Comparison of ENCODE assay signal across 13 cellular contexts in genomic region chr2:48755473-48755872, GRCh38. TPM values are rescaled to one million over a fixed set of nuclear protein-coding genes. Genes with fewer than 3 reads are reported as not detected.
DNase-seq lines count a peak whose midpoint lies in the region; ATAC-seq, FAIRE-seq and TF ChIP-seq lines count a peak whose summit lies in the region.
"Had no signal": no experiment of that assay in that cellular context is flagged by ENCODE, and none has a peak within 500 bp of the region (broad histone marks: within the 10 kb centered on the region; RNA-seq: fewer than 3 reads in every experiment).

Gene LHCGR, minus strand, starts transcription at chr2:48755724. Its CDS starts 53 bp downstream, at chr2:48755671.

- 8% methylated on average over 21 of the region's 37 CpGs for WGBS in A549 (ENCODE audit: missing lambda C conversion rate)

- peaks cover 0 to 4% (median 0%) of the 10 kb centered on the region in 5 donors for H3K36me3 Mint-ChIP-seq in naive thymus-derived CD4-positive, alpha-beta T cell
- H3K36me3 Mint-ChIP-seq: stimulated activated memory B cell treated with anti-CD40 and anti-IgM and Interleukin-4, amounts not matched to agents 10 μg/mL and 1 μg/mL and 100 μg/mL, for 72 hours had no signal

- H3K27ac Mint-ChIP-seq in naive thymus-derived CD4-positive, alpha-beta T cell = no peak within 1 kb of the TSS
- H3K27ac Mint-ChIP-seq: stimulated activated memory B cell treated with anti-CD40 and anti-IgM and Interleukin-4, amounts not matched to agents 10 μg/mL and 1 μg/mL and 100 μg/mL, for 72 hours had no signal

- no peak for TF ChIP-seq POLR2A in A549 (IDR thresholded peaks at IDR 0.05; ENCODE audit: low read length)

- CTCF ChIA-PET in A549 (lab: Yijun Ruan, JAX) = no interaction called here
- CTCF ChIA-PET in naive thymus-derived CD4-positive, alpha-beta T cell (lab: Charles Lee) = no interaction called here

- ATAC-seq in A549 (peak; percentile 71 to 88), GM21576 (IDR thresholded peaks at IDR 0.05; ENCODE audit: unreplicated experiment) (no peak), GM18858 (IDR thresholded peaks at IDR 0.05; ENCODE audit: unreplicated experiment) (no peak)
- ATAC-seq in naive thymus-derived CD4-positive, alpha-beta T cell = peak; percentile 16
- ATAC-seq: stimulated activated memory B cell treated with anti-CD40 and anti-IgM and Interleukin-4, amounts not matched to agents 10 μg/mL and 1 μg/mL and 100 μg/mL, for 72 hours had no signal

- intact Hi-C loops in naive thymus-derived CD4-positive, alpha-beta T cell (cut with micrococcal nuclease) = no loop called here

- no peak within 1 kb of the TSS for H3K27ac ChIP-seq in A549
- no peak within 1 kb of the TSS for H3K27ac ChIP-seq in HUES6 (ENCODE audit: low read depth, low read length)
- no peak within 1 kb of the TSS for H3K27ac ChIP-seq in naive thymus-derived CD4-positive, alpha-beta T cell (ENCODE audit: low read depth, low read length)
- no peak within 1 kb of the TSS for H3K27ac ChIP-seq in SJCRH30
- H3K27ac ChIP-seq: C4-2B, SK-N-MC had no signal

- FAIRE-seq in A549 (lab: Jason Lieb, UNC) = no peak
- FAIRE-seq: bronchial epithelial cell had no signal

- peaks cover 25% of the 10 kb centered on the region for H3K27me3 ChIP-seq in HUES6 (ENCODE audit: control insufficient read depth, insufficient read depth, low read length)
- H3K27me3 ChIP-seq in naive thymus-derived CD4-positive, alpha-beta T cell (ENCODE audit: control insufficient read depth in 2 of 2, insufficient read depth in 2 of 2, low read length in 2 of 2) = no peaks in the 10 kb centered on the region
- H3K27me3 ChIP-seq in SJCRH30 = no peaks in the 10 kb centered on the region

- POLR2A ChIA-PET in A549 (lab: Yijun Ruan, JAX) = no interaction called here
- POLR2A ChIA-PET in naive thymus-derived CD4-positive, alpha-beta T cell (lab: Charles Lee) = no interaction called here

- no peak for DNase-seq in A549 (ENCODE audit: low read depth in 1 of 2, low spot score in 1 of 2)
- peak; percentile 7 for DNase-seq in fibroblast of pulmonary artery (ENCODE audit: low read depth)
- no peak for DNase-seq in naive thymus-derived CD4-positive, alpha-beta T cell
- DNase-seq in dedifferentiated amniotic fluid mesenchymal stem cell (ENCODE audit: extremely low spot score) = no peak
- DNase-seq in SJCRH30 = no peak
- DNase-seq: NCI-H446 had no signal

- no peaks in the 10 kb centered on the region for H3K9me3 ChIP-seq in A549
- no peaks in the 10 kb centered on the region for H3K9me3 ChIP-seq in HUES6 (ENCODE audit: control insufficient read depth, insufficient read depth, low read depth, low read length)
- H3K9me3 ChIP-seq in naive thymus-derived CD4-positive, alpha-beta T cell (ENCODE audit: control insufficient read depth in 2 of 3, low read length in 3 of 3) = no peaks in the 10 kb centered on the region
- H3K9me3 ChIP-seq in SJCRH30 (replicated peaks) = no peaks in the 10 kb centered on the region

- H3K4me3 ChIP-seq in A549 = peak within 1 kb of the TSS; percentile 28; the same call in 1 of the 3 replicates
- peak within 1 kb of the TSS; percentile 57 for H3K4me3 ChIP-seq in HUES6 (ENCODE audit: low read depth, low read length)
- H3K4me3 ChIP-seq in fibroblast of pulmonary artery (replicated peaks; ENCODE audit: low read depth, low read length) = no peak within 1 kb of the TSS
- no peak within 1 kb of the TSS for H3K4me3 ChIP-seq in naive thymus-derived CD4-positive, alpha-beta T cell (ENCODE audit: low read length)
- no peak within 1 kb of the TSS for H3K4me3 ChIP-seq in SJCRH30
- H3K4me3 ChIP-seq: SK-N-MC had no signal

- no peak for TF ChIP-seq EP300 in A549 (IDR thresholded peaks at IDR 0.05)

- peak within 1 kb of the TSS; percentile 65 for H3K4me2 ChIP-seq in A549

- H3K36me3 ChIP-seq in HUES6 (ENCODE audit: control insufficient read depth, insufficient read depth, low read length) (no peaks in the 10 kb centered on the region), SJCRH30 (no peaks in the 10 kb centered on the region)
- no peaks in the 10 kb centered on the region for H3K36me3 ChIP-seq in naive thymus-derived CD4-positive, alpha-beta T cell (ENCODE audit: control insufficient read depth in 2 of 3, insufficient read depth in 3 of 3, low read length in 3 of 3)

- no peaks in the 10 kb centered on the region for H3K4me1 Mint-ChIP-seq in naive thymus-derived CD4-positive, alpha-beta T cell

- peak within 1 kb of the TSS; percentile 9 for H3K9ac ChIP-seq in HUES6 (ENCODE audit: low read length)

- no peak for TF ChIP-seq RAD21 in A549 (conservative IDR thresholded peaks at IDR 0.05 in 1 of 2, IDR thresholded peaks at IDR 0.05 in 1 of 2)

- TF ChIP-seq CTCF in A549 (IDR thresholded peaks at IDR 0.05) = no peak
- TF ChIP-seq CTCF in fibroblast of pulmonary artery (IDR thresholded peaks at IDR 0.05; ENCODE audit: low read length, missing control alignments) = no peak

- H3K9me3 Mint-ChIP-seq in naive thymus-derived CD4-positive, alpha-beta T cell = peaks cover 0 to 13% (median 2%) of the 10 kb centered on the region in 11 donors
- H3K9me3 Mint-ChIP-seq: stimulated activated memory B cell treated with anti-CD40 and anti-IgM and Interleukin-4, amounts not matched to agents 10 μg/mL and 1 μg/mL and 100 μg/mL, for 72 hours had no signal

- H3K27me3 Mint-ChIP-seq in naive thymus-derived CD4-positive, alpha-beta T cell = peaks cover 29 to 42% (median 38%) of the 10 kb centered on the region in 5 donors

- no peaks in the 10 kb centered on the region for H3K4me1 ChIP-seq in A549
- peaks cover 21% of the 10 kb centered on the region for H3K4me1 ChIP-seq in HUES6 (ENCODE audit: control insufficient read depth, insufficient read depth, low read length)
- no peaks in the 10 kb centered on the region for H3K4me1 ChIP-seq in naive thymus-derived CD4-positive, alpha-beta T cell (ENCODE audit: control insufficient read depth in 2 of 2, insufficient read depth in 2 of 2, low read length in 2 of 2)
- H3K4me1 ChIP-seq in SJCRH30 = no peaks in the 10 kb centered on the region

- H3K4me3 Mint-ChIP-seq in naive thymus-derived CD4-positive, alpha-beta T cell = no peak within 1 kb of the TSS
- H3K4me3 Mint-ChIP-seq: stimulated activated memory B cell treated with anti-CD40 and anti-IgM and Interleukin-4, amounts not matched to agents 10 μg/mL and 1 μg/mL and 100 μg/mL, for 72 hours had no signal

TF ChIP-seq in A549, 52 proteins besides CTCF, POLR2A, EP300 and RAD21:
- no peak for TF ChIP-seq TP53 (CRISPR knock-in tag; IDR thresholded peaks at IDR 0.05)
- no peak for TF ChIP-seq HMGXB4 (CRISPR knock-in tag; IDR thresholded peaks at IDR 0.05; ENCODE audit: borderline replicate concordance)
- no peak for TF ChIP-seq HDAC2 (IDR thresholded peaks at IDR 0.05)
- no peak for TF ChIP-seq ATOH8 (CRISPR knock-in tag; IDR thresholded peaks at IDR 0.05; ENCODE audit: low read depth)
- no peak for TF ChIP-seq EHF (CRISPR knock-in tag; IDR thresholded peaks at IDR 0.05)
- TF ChIP-seq USF2 (IDR thresholded peaks at IDR 0.05) = no peak
- no peak for TF ChIP-seq MYC (IDR thresholded peaks at IDR 0.05; ENCODE audit: borderline replicate concordance, low read length)
- TF ChIP-seq RARB (CRISPR knock-in tag; IDR thresholded peaks at IDR 0.05) = no peak
- TF ChIP-seq KDM5A (IDR thresholded peaks at IDR 0.05) = no peak
- no peak for TF ChIP-seq NFE2L2 (conservative IDR thresholded peaks at IDR 0.05; ENCODE audit: low read length)
- no peak for TF ChIP-seq RFX5 (IDR thresholded peaks at IDR 0.05)
- TF ChIP-seq FOXS1 (CRISPR knock-in tag; IDR thresholded peaks at IDR 0.05) = no peak
- TF ChIP-seq HOXB5 (CRISPR knock-in tag; IDR thresholded peaks at IDR 0.05) = no peak
- no peak for TF ChIP-seq FOSB (CRISPR knock-in tag; IDR thresholded peaks at IDR 0.05)
- TF ChIP-seq MAX (IDR thresholded peaks at IDR 0.05) = no peak

RNA-seq across cellular contexts. Expression of gene LHCGR, which starts in this region (rescaled TPM):
- not detected in 2 replicates for polyA plus RNA-seq in A549 (2011; rRNA removed)
- polyA plus RNA-seq in A549 (2012; cell fraction: cytosol; rRNA removed) = not detected in 2 replicates
- polyA plus RNA-seq in A549 (2012; cell fraction: nucleus; rRNA removed) = not detected in 2 replicates
- not detected in 3 replicates for polyA plus RNA-seq in A549 (2017; fragmentation: RNase III; extraction: RNeasy Plus Mini Kit Qiagen cat#74134 plus additional on column Dnase treatment)
- polyA minus RNA-seq in A549 (2011; rRNA and poly(A)+ RNA removed) = not detected in 2 replicates
- total RNA-seq in naive thymus-derived CD4-positive, alpha-beta T cell = not detected
- not detected for polyA plus RNA-seq in naive thymus-derived CD4-positive, alpha-beta T cell
- not detected in 2 replicates for total RNA-seq in SJCRH30 (2014; rRNA removed; shearing (Covaris generic))
- total RNA-seq: bronchial epithelial cell had no signal

Comparison
In these comparisons a context has a peak if more than half of its experiments do, and no peak if none do; other contexts are left out.
1. Peak in ATAC-seq, H3K4me3 ChIP-seq and H3K4me2 ChIP-seq in A549; RNA of the gene not detected or under 1 TPM.
2. Peak in ATAC-seq in naive thymus-derived CD4-positive, alpha-beta T cell; RNA of the gene not detected or under 1 TPM.